In the genomic region with DNA sequence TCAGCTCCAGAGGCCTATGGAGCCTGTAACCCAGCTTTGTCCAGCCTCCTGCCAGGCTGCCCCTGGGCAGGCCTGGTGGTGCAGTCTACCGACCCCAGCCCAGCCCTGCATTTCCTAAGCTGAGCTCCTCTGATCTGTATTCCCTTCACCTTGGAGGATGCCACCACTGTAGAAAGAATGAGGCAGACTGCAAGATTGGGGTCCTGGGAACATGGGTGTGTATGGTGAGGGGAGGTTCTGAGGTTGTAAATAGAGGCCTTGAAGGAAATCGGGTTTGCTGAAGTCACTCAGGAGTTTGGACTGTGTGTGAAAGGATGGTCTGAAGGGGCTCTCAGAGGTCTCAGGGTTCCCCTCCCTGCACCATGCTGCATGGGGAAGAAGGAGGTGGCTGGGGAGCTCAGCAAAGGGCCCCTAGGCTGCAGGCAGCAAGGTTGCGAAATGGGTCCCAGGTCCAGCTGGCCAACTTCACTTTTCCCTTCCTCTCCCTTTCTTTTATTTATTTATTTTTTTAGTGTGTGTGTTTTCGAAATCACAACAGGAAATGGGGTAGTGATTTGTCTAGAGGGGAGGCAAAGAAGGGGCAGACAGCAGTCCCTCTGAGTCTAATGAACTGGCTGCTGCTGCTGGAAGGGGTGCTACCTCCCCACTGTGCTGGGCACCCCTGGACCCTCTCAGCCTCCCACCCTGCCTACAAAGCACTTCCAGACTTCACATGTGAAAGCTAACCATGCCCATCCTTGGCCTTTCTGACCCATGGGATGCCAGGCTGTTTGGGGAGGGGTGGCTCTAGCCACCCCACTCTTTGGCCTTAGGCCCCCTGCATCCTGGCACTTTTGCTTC, we compare ENCODE assay signal across 1 cellular context.
TF ChIP-seq lines count a peak whose summit lies in the region.

No MANE protein-coding gene starts in this region.

TF ChIP-seq in H1, 55 proteins besides CTCF, POLR2A, EP300 and RAD21:
- TF ChIP-seq CEBPB (IDR thresholded peaks at IDR 0.05; ENCODE audit: low read depth, low read length) (peak; percentile 26; the same call in 1 of the 2 replicates), GTF2F1 (IDR thresholded peaks at IDR 0.05; ENCODE audit: borderline replicate concordance, low read depth, low read length) (no peak)
